22 cellular contexts compared by ENCODE assay signal in the genomic region with DNA sequence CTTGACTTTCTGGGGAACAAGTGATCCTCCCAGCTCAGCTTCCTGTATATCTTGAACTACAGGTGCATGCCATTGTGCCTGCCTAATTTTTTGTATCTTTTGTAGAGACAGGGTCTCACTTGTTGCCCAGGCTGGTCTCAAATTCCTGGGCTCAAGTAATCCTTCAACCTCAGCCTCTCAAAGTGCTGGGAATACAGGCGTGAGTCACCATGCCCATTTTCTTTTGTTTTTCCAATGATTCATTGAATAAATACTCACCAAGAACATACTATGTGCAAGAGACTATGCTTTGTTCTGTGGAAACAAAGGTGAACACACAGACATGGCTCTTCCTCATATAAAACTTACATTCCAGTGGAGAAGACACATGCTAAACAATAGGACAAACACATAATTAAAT.
DNase-seq lines count a peak whose midpoint lies in the region; ATAC-seq, FAIRE-seq and TF ChIP-seq lines count a peak whose summit lies in the region.
"Had no signal": no experiment of that assay in that cellular context is flagged by ENCODE, and none has a peak within 500 bp of the region (broad histone marks: within the 10 kb centered on the region; RNA-seq: fewer than 3 reads in every experiment).

No MANE protein-coding gene starts in this region.

- DNase-seq in GM23338 (ENCODE audit: low spot score) = no peak
- DNase-seq in Panc1 (ENCODE audit: low read depth, low spot score) = peak; percentile 30
- DNase-seq in endothelial cell of umbilical vein (ENCODE audit: low read depth, low spot score) = peak; percentile 9
- no peak for DNase-seq in amniotic stem cell (lab: John Stamatoyannopoulos, UW)
- DNase-seq in HuH-7.5 (ENCODE audit: low spot score) = no peak
- no peak for DNase-seq in smooth muscle cell (lab: John Stamatoyannopoulos, UW; ENCODE audit: unreplicated experiment)
- DNase-seq: activated effector memory CD4-positive, alpha-beta T cell treated with anti-CD3 and anti-CD28 coated beads, Interleukin-2, amount 50 U/mL, for 16 hours; DMS79; head of caudate nucleus; KBM-7; left cardiac atrium; NCI-H1417; NCI-H510A; pancreas; stimulated activated naive CD8-positive, alpha-beta T cell treated with anti-CD3 and anti-CD28 coated beads, Interleukin-15, amount 100 ng/mL, for 72 hours; T-cell had no signal

- TF ChIP-seq CTCF in GM23338 (conservative IDR thresholded peaks at IDR 0.05; ENCODE audit: low read depth in 2 of 2) (no peak), Panc1 (IDR thresholded peaks at IDR 0.05) (no peak), endothelial cell of umbilical vein (IDR thresholded peaks at IDR 0.05; ENCODE audit: extremely low read depth in 1 of 2, insufficient read depth in 1 of 2, low read depth in 1 of 2, low read length in 2 of 2) (no peak), smooth muscle cell (IDR thresholded peaks at IDR 0.05; ENCODE audit: borderline replicate concordance, insufficient read depth, poor library complexity, severe bottlenecking) (no peak)

- H4K20me1 ChIP-seq in GM23338 (replicated peaks; ENCODE audit: insufficient read depth) (no peaks in the 10 kb centered on the region), endothelial cell of umbilical vein (replicated peaks; ENCODE audit: control insufficient read depth, extremely low read depth, insufficient read depth, low read length) (no peaks in the 10 kb centered on the region), smooth muscle cell (ENCODE audit: low read depth) (no peaks in the 10 kb centered on the region)

- H3K9me3 ChIP-seq in Panc1 (ENCODE audit: control insufficient read depth, insufficient read depth, low read depth, low read length) (no peaks in the 10 kb centered on the region), endothelial cell of umbilical vein (replicated peaks; ENCODE audit: control insufficient read depth, insufficient read depth, low read length) (peaks cover 2% of the 10 kb centered on the region), mesodermal cell (ENCODE audit: control insufficient read depth, low read length) (no peaks in the 10 kb centered on the region), smooth muscle cell (replicated peaks; ENCODE audit: low read depth) (no peaks in the 10 kb centered on the region)
- H3K9me3 ChIP-seq: HAP-1, pancreas, vagina had no signal

- dilution Hi-C loops in endothelial cell of umbilical vein (cut with MboI; ENCODE audit: extremely low pct_ligation_motif_present, low sequenced_read_pairs) = no loop called here

- BruUV-seq in Panc1 (replicated peaks; lab: Mats Ljungman, UMichigan) (no TSS peak), endothelial cell of umbilical vein (replicated peaks; lab: Mats Ljungman, UMichigan) (no TSS peak)

- H3K9me3 Mint-ChIP-seq in GM23338 = no peaks in the 10 kb centered on the region; the same call in 2 of the 3 replicates

- no peak for FAIRE-seq in endothelial cell of umbilical vein (lab: Jason Lieb, UNC)
- FAIRE-seq: pancreas had no signal

- no peaks in the 10 kb centered on the region for H3F3A ChIP-seq in GM23338 (replicated peaks; ENCODE audit: low read depth)
- no peaks in the 10 kb centered on the region for H3F3A ChIP-seq in smooth muscle cell (ENCODE audit: low read depth)

- H3K9me1 ChIP-seq in endothelial cell of umbilical vein (replicated peaks; ENCODE audit: control insufficient read depth, extremely low read depth, insufficient read depth, low read length) = no peaks in the 10 kb centered on the region

- H3K27me3 ChIP-seq in GM23338 (ENCODE audit: insufficient read depth) = no peaks in the 10 kb centered on the region
- no peaks in the 10 kb centered on the region; the same call in 1 of the 2 replicates for H3K27me3 ChIP-seq in Panc1 (ENCODE audit: control insufficient read depth, insufficient read depth, low read length)
- H3K27me3 ChIP-seq in endothelial cell of umbilical vein (ENCODE audit: control insufficient read depth in 2 of 2, insufficient read depth in 2 of 2, low read length in 2 of 2) = no peaks in the 10 kb centered on the region
- H3K27me3 ChIP-seq in smooth muscle cell (ENCODE audit: low read depth) = no peaks in the 10 kb centered on the region
- H3K27me3 ChIP-seq: pancreas, vagina had no signal

- H3K79me2 ChIP-seq in GM23338 (replicated peaks; ENCODE audit: insufficient read depth) (no peaks in the 10 kb centered on the region), endothelial cell of umbilical vein (ENCODE audit: control insufficient read depth, insufficient read depth, low read length) (no peaks in the 10 kb centered on the region), smooth muscle cell (ENCODE audit: low read depth) (no peaks in the 10 kb centered on the region)

- H3K36me3 Mint-ChIP-seq in GM23338 (ENCODE audit: low read depth) = 0 out of 3 replicates have a peak, but pooled peaks cover 3% of the 10 kb centered on the region
- H3K36me3 Mint-ChIP-seq: brain, T-cell had no signal

- H3K27ac Mint-ChIP-seq in GM23338 = no peak overlapping the region
- H3K27ac Mint-ChIP-seq: stimulated activated naive CD8-positive, alpha-beta T cell treated with anti-CD3 and anti-CD28 coated beads, Interleukin-15, amount 100 ng/mL, for 72 hours; T-cell had no signal

- no peak for TF ChIP-seq POLR2A in endothelial cell of umbilical vein (IDR thresholded peaks at IDR 0.05; ENCODE audit: low read depth, low read length)

- H3K4me1 ChIP-seq in GM23338 (ENCODE audit: insufficient read depth) (peaks cover 22% of the 10 kb centered on the region), Panc1 (ENCODE audit: control insufficient read depth, insufficient read depth, low read length) (no peaks in the 10 kb centered on the region), endothelial cell of umbilical vein (ENCODE audit: control insufficient read depth, extremely low read depth, insufficient read depth, low read length) (no peaks in the 10 kb centered on the region), mesodermal cell (ENCODE audit: control insufficient read depth, insufficient read depth, low read length, poor library complexity, severe bottlenecking) (peaks cover 10% of the 10 kb centered on the region), smooth muscle cell (ENCODE audit: low read depth) (no peaks in the 10 kb centered on the region)
- H3K4me1 ChIP-seq: HAP-1, pancreas, vagina had no signal

- no peaks in the 10 kb centered on the region for H3K9me2 ChIP-seq in GM23338 (ENCODE audit: insufficient read depth)

- no peak overlapping the region for H2AFZ ChIP-seq in GM23338
- H2AFZ ChIP-seq in endothelial cell of umbilical vein (ENCODE audit: low read depth, low read length) = no peak overlapping the region
- no peak overlapping the region for H2AFZ ChIP-seq in smooth muscle cell (ENCODE audit: low read depth)
- H2AFZ ChIP-seq: PC-9 had no signal

- no peak overlapping the region for H3K4me3 Mint-ChIP-seq in GM23338
- H3K4me3 Mint-ChIP-seq: brain; stimulated activated naive CD8-positive, alpha-beta T cell treated with anti-CD3 and anti-CD28 coated beads, Interleukin-15, amount 100 ng/mL, for 72 hours; T-cell had no signal

- CTCF ChIA-PET in Panc1 (lab: Charles Lee) = no interaction called here
- CTCF ChIA-PET in endothelial cell of umbilical vein (lab: Charles Lee) = no interaction called here

- in situ Hi-C loops in Panc1 (cut with HindIII; ENCODE audit: low pct_unique_long_range_greater_than_20kb, low sequenced_read_pairs) = no loop called here

- H3K36me3 ChIP-seq in GM23338 (ENCODE audit: insufficient read depth) (no peaks in the 10 kb centered on the region), Panc1 (ENCODE audit: control insufficient read depth, insufficient read depth, low read length) (no peaks in the 10 kb centered on the region), endothelial cell of umbilical vein (ENCODE audit: control insufficient read depth in 2 of 2, extremely low read depth in 1 of 2, insufficient read depth in 2 of 2, low read length in 2 of 2) (no peaks in the 10 kb centered on the region), mesodermal cell (ENCODE audit: control insufficient read depth, insufficient read depth, low read length) (no peaks in the 10 kb centered on the region), smooth muscle cell (ENCODE audit: low read depth) (no peaks in the 10 kb centered on the region)
- H3K36me3 ChIP-seq: HAP-1, pancreas, vagina had no signal

- peaks cover 17% of the 10 kb centered on the region for H3K4me1 Mint-ChIP-seq in GM23338
- H3K4me1 Mint-ChIP-seq: stimulated activated naive CD8-positive, alpha-beta T cell treated with anti-CD3 and anti-CD28 coated beads, Interleukin-15, amount 100 ng/mL, for 72 hours; T-cell had no signal

- POLR2A ChIA-PET in Panc1 (lab: Charles Lee) = no interaction called here
- POLR2A ChIA-PET in endothelial cell of umbilical vein (lab: Charles Lee) = no interaction called here

- no peaks in the 10 kb centered on the region for H3K27me3 Mint-ChIP-seq in GM23338 (ENCODE audit: insufficient read depth, low read depth, poor library complexity)
- H3K27me3 Mint-ChIP-seq: stimulated activated naive CD8-positive, alpha-beta T cell treated with anti-CD3 and anti-CD28 coated beads, Interleukin-15, amount 100 ng/mL, for 72 hours had no signal

- WGBS in mesodermal cell (ENCODE audit: insufficient coverage in 2 of 2), 2 experiments = no CpG with 5 or more reads among the region's 1 CpG
- WGBS in smooth muscle cell (ENCODE audit: low lambda C conversion rate) = 75% methylated on average over 1 of the region's 1 CpG

- H3K27ac ChIP-seq in GM23338 (ENCODE audit: low read depth) (no peak overlapping the region), Panc1 (ENCODE audit: low read length) (no peak overlapping the region), endothelial cell of umbilical vein (ENCODE audit: insufficient read depth, low read depth, low read length) (no peak overlapping the region), mesodermal cell (ENCODE audit: low read depth, low read length, severe bottlenecking) (peak overlapping the region; percentile 60), smooth muscle cell (ENCODE audit: low read depth) (no peak overlapping the region)
- H3K27ac ChIP-seq: pancreas, PC-9, vagina had no signal

- intact Hi-C loops in Panc1 (cut with micrococcal nuclease; ENCODE audit: unreplicated experiment) (no loop called here), endothelial cell of umbilical vein (cut with micrococcal nuclease) (no loop called here)

- no peak for ATAC-seq in GM23338
- peak; percentile 85; the same call in 1 of the 2 replicates for ATAC-seq in Panc1
- ATAC-seq in GM18520 (IDR thresholded peaks at IDR 0.05; ENCODE audit: unreplicated experiment) = no peak
- ATAC-seq: left cardiac atrium; pancreas; stimulated activated naive CD8-positive, alpha-beta T cell treated with anti-CD3 and anti-CD28 coated beads, Interleukin-15, amount 100 ng/mL, for 72 hours; T-cell had no signal

- peak overlapping the region; percentile 50; the same call in 1 of the 2 replicates for H3K4me2 ChIP-seq in GM23338
- H3K4me2 ChIP-seq in endothelial cell of umbilical vein (ENCODE audit: insufficient read depth, low read length) = no peak overlapping the region
- H3K4me2 ChIP-seq in smooth muscle cell = no peak overlapping the region
- H3K4me2 ChIP-seq: PC-9 had no signal

- H3K4me3 ChIP-seq in GM23338 = no peak overlapping the region
- no peak overlapping the region for H3K4me3 ChIP-seq in Panc1 (ENCODE audit: low read depth in 2 of 2, low read length in 2 of 2)
- no peak overlapping the region for H3K4me3 ChIP-seq in endothelial cell of umbilical vein (replicated peaks in 1 of 3; ENCODE audit: insufficient read depth in 1 of 3, low read depth in 1 of 3, low read length in 3 of 3)
- H3K4me3 ChIP-seq in mesodermal cell (ENCODE audit: extremely low read depth, insufficient read depth, low read length, poor library complexity, severe bottlenecking) = no peak overlapping the region
- no peak overlapping the region for H3K4me3 ChIP-seq in smooth muscle cell
- H3K4me3 ChIP-seq: HAP-1, pancreas, PC-9, vagina had no signal

- H3K9ac ChIP-seq in endothelial cell of umbilical vein (replicated peaks; ENCODE audit: extremely low read depth, insufficient read depth, low read length) (no peak overlapping the region), smooth muscle cell (ENCODE audit: low read depth) (no peak overlapping the region)

Comparison
In these comparisons a context has a peak if more than half of its experiments do, and no peak if none do; other contexts are left out.
1. DNase-seq: peak in Panc1 (single experiment) and endothelial cell of umbilical vein (single experiment); none in GM23338 (single experiment), amniotic stem cell (single experiment), HuH-7.5 (single experiment) and smooth muscle cell (single experiment).